Comparison of ENCODE assay signal across 8 cellular contexts in the genomic region with DNA sequence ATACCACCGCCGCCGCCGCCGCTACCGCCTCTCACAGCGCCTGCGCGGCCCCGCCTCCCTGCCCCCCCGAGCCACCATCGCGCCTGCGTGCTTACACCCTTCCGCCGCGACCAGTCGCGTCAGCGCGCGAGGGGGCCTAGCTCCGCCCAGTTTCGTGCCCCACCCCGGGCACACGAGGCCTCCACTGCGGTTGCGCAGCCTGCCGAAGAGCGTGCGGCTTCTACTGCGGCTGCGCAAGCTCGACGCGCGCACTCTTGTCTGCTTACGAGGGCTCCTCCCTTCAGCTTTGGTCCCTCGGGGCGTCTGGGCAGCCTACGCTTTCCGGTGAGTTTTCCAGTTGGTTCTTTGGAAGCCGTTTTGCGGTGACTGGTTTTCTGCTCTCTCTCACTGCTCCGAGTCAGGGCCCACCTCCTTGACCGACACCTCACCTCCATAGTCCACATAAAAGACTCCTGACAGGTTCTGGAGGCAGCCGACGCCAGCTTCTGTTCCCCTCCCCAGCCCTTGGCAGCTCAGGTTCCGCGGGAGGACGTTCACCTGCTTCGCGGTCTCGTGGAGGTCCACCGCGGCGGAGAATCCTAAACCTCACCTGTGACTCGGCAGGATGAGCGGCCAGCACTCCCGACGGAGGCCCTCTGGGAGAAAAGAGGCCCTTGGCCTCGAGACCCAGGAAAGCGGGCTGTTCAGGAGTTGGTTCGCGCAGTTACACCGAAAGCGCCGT. TPM values are rescaled to one million over a fixed set of nuclear protein-coding genes. Genes with fewer than 3 reads are reported as not detected.
DNase-seq lines count a peak whose midpoint lies in the region; ATAC-seq and TF ChIP-seq lines count a peak whose summit lies in the region.

A gene (minus strand): TSS at position 35 of the 721 bp plus-strand sequence. CDS start 65 bp downstream, outside the sequence.

- TF ChIP-seq CTCF in liver (IDR thresholded peaks at IDR 0.05; ENCODE audit: low read depth, low read length, missing input control), result no peak

- peak within 1 kb of the TSS; percentile 87 for H3K4me3 ChIP-seq in CD4-positive, CD25-positive, alpha-beta regulatory T cell (ENCODE audit: low read depth, low read length)
- H3K4me3 ChIP-seq in liver (ENCODE audit: low read depth in 1 of 3, low read length in 3 of 3), result peak within 1 kb of the TSS; percentile 85 to 97 (median 93)

- peak within 1 kb of the TSS; percentile 91 to 97 for H3K9ac ChIP-seq in liver (ENCODE audit: low read depth in 1 of 2, low read length in 2 of 2)

- H3K4me1 ChIP-seq in CD4-positive, CD25-positive, alpha-beta regulatory T cell (ENCODE audit: control insufficient read depth, insufficient read depth, low read length, poor library complexity, severe bottlenecking), result peaks cover 37% of the 10 kb centered on the region
- peaks cover 4 to 43% (median 24%) of the 10 kb centered on the region in 4 donors for H3K4me1 ChIP-seq in liver (ENCODE audit: control insufficient read depth in 4 of 4, insufficient read depth in 4 of 4, low read length in 3 of 4)

- H3K27me3 Mint-ChIP-seq in CD4-positive, CD25-positive, alpha-beta regulatory T cell, result peaks cover 4% of the 10 kb centered on the region
- H3K27me3 Mint-ChIP-seq in activated CD4-positive, alpha-beta memory T cell treated with anti-CD3 and anti-CD28 coated beads for 36 hours, result no peaks in the 10 kb centered on the region

- peak within 1 kb of the TSS; percentile 97 for H3K27ac ChIP-seq in CD4-positive, CD25-positive, alpha-beta regulatory T cell (ENCODE audit: insufficient read depth, low read length, poor library complexity, severe bottlenecking)
- H3K27ac ChIP-seq in liver (ENCODE audit: low read depth in 1 of 2, low read length in 2 of 2), result peak within 1 kb of the TSS; percentile 90 to 98

- POLR2A ChIA-PET in activated CD4-positive, alpha-beta memory T cell treated with anti-CD3 and anti-CD28 coated beads for 36 hours (lab: Charles Lee), result interaction anchor here (0.8 to 1.6 kb wide), 7 partner anchors 21 to 1247 kb away, joined by 3 to 6 read pairs (median 4); a partner anchor contains a TSS

- no peaks in the 10 kb centered on the region for H3K9me3 ChIP-seq in CD4-positive, CD25-positive, alpha-beta regulatory T cell (ENCODE audit: control insufficient read depth in 2 of 2, low read length in 2 of 2)
- no peaks in the 10 kb centered on the region for H3K9me3 ChIP-seq in liver (ENCODE audit: control insufficient read depth in 4 of 4, low read length in 3 of 4)

- H3K9me3 Mint-ChIP-seq in CD4-positive, CD25-positive, alpha-beta regulatory T cell, result no peaks in the 10 kb centered on the region
- no peaks in the 10 kb centered on the region for H3K9me3 Mint-ChIP-seq in activated CD4-positive, alpha-beta memory T cell treated with anti-CD3 and anti-CD28 coated beads for 36 hours

- no peaks in the 10 kb centered on the region for H3K27me3 ChIP-seq in CD4-positive, CD25-positive, alpha-beta regulatory T cell (ENCODE audit: control insufficient read depth, insufficient read depth, low read length)
- no peaks in the 10 kb centered on the region for H3K27me3 ChIP-seq in liver (ENCODE audit: control insufficient read depth in 4 of 4, insufficient read depth in 4 of 4, low read length in 3 of 4)

- WGBS in liver, result under 1% methylated on average over 68 of the region's 68 CpGs

- peaks cover 11% of the 10 kb centered on the region for H3K36me3 Mint-ChIP-seq in CD4-positive, CD25-positive, alpha-beta regulatory T cell
- H3K36me3 Mint-ChIP-seq in activated CD4-positive, alpha-beta memory T cell treated with anti-CD3 and anti-CD28 coated beads for 36 hours, result peaks cover 32% of the 10 kb centered on the region

- DNase-seq in CD4-positive, CD25-positive, alpha-beta regulatory T cell, result peak; percentile 98 to 99 (median 98)
- DNase-seq in HK-2 (ENCODE audit: unreplicated experiment) (peak; percentile 97), NCI-H82 treated with DMSO at 0.1 percent for 48 hours (lab: John Stamatoyannopoulos, UW; ENCODE audit: unreplicated experiment) (peak; percentile 83), dermis microvascular lymphatic vessel endothelial cell (ENCODE audit: low read depth in 2 of 2) (peak; percentile 93 to 98)
- peak; percentile 99 for DNase-seq in activated CD4-positive, alpha-beta memory T cell treated with anti-CD3 and anti-CD28 coated beads for 36 hours
- peak; percentile 99 for DNase-seq in stimulated activated CD4-positive, alpha-beta T cell treated with anti-CD3 and anti-CD28 coated beads, Interleukin-4, amount 100 ng/mL, for 1 hour

- H3K27ac Mint-ChIP-seq in CD4-positive, CD25-positive, alpha-beta regulatory T cell, result peak within 1 kb of the TSS; percentile 95 to 99 (median 98)
- peak within 1 kb of the TSS; percentile 99 for H3K27ac Mint-ChIP-seq in activated CD4-positive, alpha-beta memory T cell treated with anti-CD3 and anti-CD28 coated beads for 36 hours

- intact Hi-C loops in activated CD4-positive, alpha-beta memory T cell treated with anti-CD3 and anti-CD28 coated beads for 36 hours (cut with micrococcal nuclease), result loop anchor here (1.0 to 5.0 kb wide), 3 partner anchors 15 to 1247 kb away; a partner anchor contains a TSS

- TF ChIP-seq RAD21 in liver (IDR thresholded peaks at IDR 0.05), result peak in 1 of 2 donors; percentile 8

- peaks cover 12% of the 10 kb centered on the region for H3K36me3 ChIP-seq in CD4-positive, CD25-positive, alpha-beta regulatory T cell (ENCODE audit: control insufficient read depth, insufficient read depth, low read length)
- H3K36me3 ChIP-seq in liver (ENCODE audit: control insufficient read depth in 4 of 4, insufficient read depth in 3 of 4, low read depth in 1 of 4, low read length in 3 of 4), result peaks cover 0 to 14% (median 1%) of the 10 kb centered on the region in 4 donors

- CTCF ChIA-PET in activated CD4-positive, alpha-beta memory T cell treated with anti-CD3 and anti-CD28 coated beads for 36 hours (lab: Charles Lee), result interaction anchor here (0.9 to 3.8 kb wide), 5 partner anchors 10 to 1436 kb away, joined by 3 to 38 read pairs (median 4); a partner anchor contains a TSS

- H3K4me1 Mint-ChIP-seq in CD4-positive, CD25-positive, alpha-beta regulatory T cell, result peaks cover 51 to 77% (median 62%) of the 10 kb centered on the region in 4 donors
- H3K4me1 Mint-ChIP-seq in activated CD4-positive, alpha-beta memory T cell treated with anti-CD3 and anti-CD28 coated beads for 36 hours (ENCODE audit: low read depth), result peaks cover 62% of the 10 kb centered on the region

- peak within 1 kb of the TSS; percentile 95 to 99 (median 99) for H3K4me3 Mint-ChIP-seq in CD4-positive, CD25-positive, alpha-beta regulatory T cell
- H3K4me3 Mint-ChIP-seq in activated CD4-positive, alpha-beta memory T cell treated with anti-CD3 and anti-CD28 coated beads for 36 hours, result peak within 1 kb of the TSS; percentile 100

- peak; percentile 85 to 86 for ATAC-seq in CD4-positive, CD25-positive, alpha-beta regulatory T cell (ENCODE audit: low read depth in 2 of 2)
- ATAC-seq in GM19452 (IDR thresholded peaks at IDR 0.05; ENCODE audit: unreplicated experiment), result peak; percentile 82

TF ChIP-seq in liver, 16 proteins besides CTCF, POLR2A, EP300 and RAD21:
- TF ChIP-seq, protein P1, sequence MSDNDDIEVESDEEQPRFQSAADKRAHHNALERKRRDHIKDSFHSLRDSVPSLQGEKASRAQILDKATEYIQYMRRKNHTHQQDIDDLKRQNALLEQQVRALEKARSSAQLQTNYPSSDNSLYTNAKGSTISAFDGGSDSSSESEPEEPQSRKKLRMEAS (IDR thresholded peaks at IDR 0.05), result peak; percentile 53
- TF ChIP-seq HNF4A (conservative IDR thresholded peaks at IDR 0.05) (no peak), YY1 (IDR thresholded peaks at IDR 0.05) (peak; percentile 59), EGR1 (IDR thresholded peaks at IDR 0.05; ENCODE audit: low read depth in 2 of 2) (peak in 1 of 2 donors; percentile 36), NR2F2 (IDR thresholded peaks at IDR 0.05) (no peak), GABPA (IDR thresholded peaks at IDR 0.05 in 1 of 2, conservative IDR thresholded peaks at IDR 0.05 in 1 of 2) (peak in 1 of 2 donors; percentile 83), SP1 (IDR thresholded peaks at IDR 0.05) (peak; percentile 61), FOXA2 (IDR thresholded peaks at IDR 0.05) (no peak), RXRA (IDR thresholded peaks at IDR 0.05) (peak in 1 of 2 donors; percentile 22), FOXA1 (IDR thresholded peaks at IDR 0.05) (no peak), TAF1 (conservative IDR thresholded peaks at IDR 0.05) (peak; percentile 75)
- TF ChIP-seq, protein P2, sequence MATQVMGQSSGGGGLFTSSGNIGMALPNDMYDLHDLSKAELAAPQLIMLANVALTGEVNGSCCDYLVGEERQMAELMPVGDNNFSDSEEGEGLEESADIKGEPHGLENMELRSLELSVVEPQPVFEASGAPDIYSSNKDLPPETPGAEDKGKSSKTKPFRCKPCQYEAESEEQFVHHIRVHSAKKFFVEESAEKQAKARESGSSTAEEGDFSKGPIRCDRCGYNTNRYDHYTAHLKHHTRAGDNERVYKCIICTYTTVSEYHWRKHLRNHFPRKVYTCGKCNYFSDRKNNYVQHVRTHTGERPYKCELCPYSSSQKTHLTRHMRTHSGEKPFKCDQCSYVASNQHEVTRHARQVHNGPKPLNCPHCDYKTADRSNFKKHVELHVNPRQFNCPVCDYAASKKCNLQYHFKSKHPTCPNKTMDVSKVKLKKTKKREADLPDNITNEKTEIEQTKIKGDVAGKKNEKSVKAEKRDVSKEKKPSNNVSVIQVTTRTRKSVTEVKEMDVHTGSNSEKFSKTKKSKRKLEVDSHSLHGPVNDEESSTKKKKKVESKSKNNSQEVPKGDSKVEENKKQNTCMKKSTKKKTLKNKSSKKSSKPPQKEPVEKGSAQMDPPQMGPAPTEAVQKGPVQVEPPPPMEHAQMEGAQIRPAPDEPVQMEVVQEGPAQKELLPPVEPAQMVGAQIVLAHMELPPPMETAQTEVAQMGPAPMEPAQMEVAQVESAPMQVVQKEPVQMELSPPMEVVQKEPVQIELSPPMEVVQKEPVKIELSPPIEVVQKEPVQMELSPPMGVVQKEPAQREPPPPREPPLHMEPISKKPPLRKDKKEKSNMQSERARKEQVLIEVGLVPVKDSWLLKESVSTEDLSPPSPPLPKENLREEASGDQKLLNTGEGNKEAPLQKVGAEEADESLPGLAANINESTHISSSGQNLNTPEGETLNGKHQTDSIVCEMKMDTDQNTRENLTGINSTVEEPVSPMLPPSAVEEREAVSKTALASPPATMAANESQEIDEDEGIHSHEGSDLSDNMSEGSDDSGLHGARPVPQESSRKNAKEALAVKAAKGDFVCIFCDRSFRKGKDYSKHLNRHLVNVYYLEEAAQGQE (IDR thresholded peaks at IDR 0.05), result peak; percentile 89

RNA-seq across cellular contexts. Expression of the gene that starts here (rescaled TPM):
- 69.3 TPM for total RNA-seq in CD4-positive, CD25-positive, alpha-beta regulatory T cell
- 10 to 100 TPM; 59.3 to 64.8 (median 62.2) TPM for polyA plus RNA-seq in CD4-positive, CD25-positive, alpha-beta regulatory T cell
- 10 to 100 TPM; 92.2 to 95.7 TPM for total RNA-seq in activated CD4-positive, alpha-beta memory T cell treated with anti-CD3 and anti-CD28 coated beads for 36 hours
- 19.6 and 28.8 TPM in 2 replicates for total RNA-seq in dermis microvascular lymphatic vessel endothelial cell
- total RNA-seq in liver, result 10 to 100 TPM; 18.4 to 42.8 TPM
- polyA plus RNA-seq in liver, result 10 to 100 TPM; 26.0 to 57.4 TPM

Comparison
In these comparisons a context has a peak if more than half of its experiments do, and no peak if none do; other contexts are left out.
1. Peak in every context shown above with its lines: DNase-seq, ATAC-seq, H3K4me3 ChIP-seq and H3K27ac ChIP-seq.